In genomic region chr5:116437922-116438578, GRCh38 we compare ENCODE assay signal across 1 cellular context.
TF ChIP-seq lines count a peak whose summit lies in the region.

No MANE protein-coding gene starts in this region.

TF ChIP-seq in H1, 55 proteins besides CTCF, POLR2A, EP300 and RAD21 (continued from another document):
- TF ChIP-seq CREB1 (IDR thresholded peaks at IDR 0.05), result no peak
- TF ChIP-seq TEAD4 (IDR thresholded peaks at IDR 0.05; ENCODE audit: low read depth, low read length), result peak; percentile 74; the same call in 1 of the 2 replicates
- TF ChIP-seq RBBP5 (IDR thresholded peaks at IDR 0.05; ENCODE audit: borderline replicate concordance, low read depth, low read length), result no peak
- no peak for TF ChIP-seq KDM5A (IDR thresholded peaks at IDR 0.05; ENCODE audit: low read length)
- TF ChIP-seq POU5F1 (IDR thresholded peaks at IDR 0.05; ENCODE audit: low read depth, low read length), result no peak
- TF ChIP-seq GTF2F1 (IDR thresholded peaks at IDR 0.05; ENCODE audit: borderline replicate concordance, low read depth, low read length), result no peak
- TF ChIP-seq YY1 (IDR thresholded peaks at IDR 0.05; ENCODE audit: low read depth, low read length), result no peak
- TF ChIP-seq CHD1 (IDR thresholded peaks at IDR 0.05; ENCODE audit: low read depth, low read length), result no peak
- no peak for TF ChIP-seq NRF1 (IDR thresholded peaks at IDR 0.05; ENCODE audit: low read depth, low read length)
- no peak for TF ChIP-seq EGR1 (IDR thresholded peaks at IDR 0.05; ENCODE audit: borderline replicate concordance, low read depth, low read length)
- TF ChIP-seq EZH2 (IDR thresholded peaks at IDR 0.05; ENCODE audit: low read depth, low read length, severe bottlenecking), result no peak
- TF ChIP-seq ATF3 (IDR thresholded peaks at IDR 0.05; ENCODE audit: insufficient read depth, low read depth, low read length), result no peak
- TF ChIP-seq SRF (IDR thresholded peaks at IDR 0.05; ENCODE audit: low read depth, low read length), result no peak
- TF ChIP-seq SIX5 (IDR thresholded peaks at IDR 0.05; ENCODE audit: low read depth, low read length), result no peak
- TF ChIP-seq ASH2L (IDR thresholded peaks at IDR 0.05; ENCODE audit: low read length), result no peak
- TF ChIP-seq FOSL1 (IDR thresholded peaks at IDR 0.05; ENCODE audit: insufficient read depth, low read depth, low read length), result no peak
- no peak for TF ChIP-seq CBX8 (IDR thresholded peaks at IDR 0.05; ENCODE audit: borderline replicate concordance, low read depth, low read length)
- TF ChIP-seq CHD2 (IDR thresholded peaks at IDR 0.05; ENCODE audit: low read length), result no peak
- TF ChIP-seq TBP (IDR thresholded peaks at IDR 0.05; ENCODE audit: low read depth, low read length), result no peak
- no peak for TF ChIP-seq RXRA (IDR thresholded peaks at IDR 0.05; ENCODE audit: insufficient read depth, low read depth, low read length)
- no peak for TF ChIP-seq TCF12 (IDR thresholded peaks at IDR 0.05; ENCODE audit: low read depth, low read length)
- peak; percentile 55; the same call in 1 of the 2 replicates for TF ChIP-seq JUND (IDR thresholded peaks at IDR 0.05; ENCODE audit: low read length)
- no peak for TF ChIP-seq BRCA1 (IDR thresholded peaks at IDR 0.05; ENCODE audit: low read depth, low read length)
- TF ChIP-seq HDAC2 (IDR thresholded peaks at IDR 0.05; ENCODE audit: borderline replicate concordance in 1 of 2, low read depth in 2 of 2, low read length in 2 of 2), result peak in 1 of 2 experiments; percentile 61; a peak in 1 of 4 replicates
- TF ChIP-seq SUZ12 (IDR thresholded peaks at IDR 0.05; ENCODE audit: low read length), result no peak
- no peak for TF ChIP-seq TAF1 (IDR thresholded peaks at IDR 0.05; ENCODE audit: low read depth, low read length)
- no peak for TF ChIP-seq E2F6 (IDR thresholded peaks at IDR 0.05)
- TF ChIP-seq SP4 (IDR thresholded peaks at IDR 0.05; ENCODE audit: low read length), result no peak
- TF ChIP-seq CHD7 (IDR thresholded peaks at IDR 0.05; ENCODE audit: insufficient replicate concordance, low read length), result no peak
- no peak for TF ChIP-seq NANOG (IDR thresholded peaks at IDR 0.05; ENCODE audit: insufficient read depth, low read depth, low read length, poor library complexity, severe bottlenecking)
- no peak for TF ChIP-seq PHF8 (conservative IDR thresholded peaks at IDR 0.05; ENCODE audit: low read depth, low read length)
- no peak for TF ChIP-seq TAF7 (optimal IDR thresholded peaks at IDR 0.05; ENCODE audit: borderline replicate concordance, low read depth, low read length)
- TF ChIP-seq KDM4A (IDR thresholded peaks at IDR 0.05; ENCODE audit: low read depth, low read length, severe bottlenecking), result no peak
- no peak for TF ChIP-seq SP1 (IDR thresholded peaks at IDR 0.05; ENCODE audit: low read depth, low read length)
- no peak for TF ChIP-seq SIRT6 (IDR thresholded peaks at IDR 0.05; ENCODE audit: low read length)
- no peak for TF ChIP-seq GABPA (IDR thresholded peaks at IDR 0.05; ENCODE audit: borderline replicate concordance, insufficient read depth, low read length)
- no peak for TF ChIP-seq RNF2 (IDR thresholded peaks at IDR 0.05; ENCODE audit: borderline replicate concordance, low read depth, low read length, missing control alignments, poor library complexity, severe bottlenecking)
- TF ChIP-seq ZNF274 (IDR thresholded peaks at IDR 0.05; ENCODE audit: borderline replicate concordance, extremely low read depth, low read length), result no peak
- TF ChIP-seq HDAC6 (IDR thresholded peaks at IDR 0.05; ENCODE audit: low read depth, low read length), result no peak
- 0 out of 2 replicates have a peak, but pooled peaks have one; percentile 8 for TF ChIP-seq JUN (IDR thresholded peaks at IDR 0.05; ENCODE audit: low read depth, low read length)
TF ChIP-seq in H1: peak in this region for 5.
